Comparison of ENCODE assay signal across 13 cellular contexts in the genomic region with DNA sequence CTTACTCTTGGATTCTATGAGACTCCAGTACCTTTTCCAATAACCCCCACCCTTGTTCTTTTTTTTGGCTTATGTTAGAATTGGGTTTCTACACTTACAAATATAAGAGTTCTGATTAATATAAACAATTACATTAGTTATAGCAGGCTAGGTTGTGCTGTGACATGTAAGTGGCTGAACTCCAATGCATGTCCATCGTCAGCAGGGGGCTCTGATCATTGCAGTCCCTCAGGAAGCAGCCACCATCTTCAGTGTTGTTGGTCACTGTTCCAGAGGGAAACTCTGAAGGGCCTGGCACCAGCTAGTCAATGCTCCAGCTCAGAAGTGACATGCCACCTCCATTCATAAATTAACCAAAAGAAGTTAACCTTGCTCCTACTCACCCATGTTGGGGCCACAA. TPM values are rescaled to one million over a fixed set of nuclear protein-coding genes. Genes with fewer than 3 reads are reported as not detected.
DNase-seq lines count a peak whose midpoint lies in the region; ATAC-seq and TF ChIP-seq lines count a peak whose summit lies in the region.
"Had no signal": no experiment of that assay in that cellular context is flagged by ENCODE, and none has a peak within 500 bp of the region (broad histone marks: within the 10 kb centered on the region; RNA-seq: fewer than 3 reads in every experiment).

No MANE protein-coding gene starts in this region.

- H3K4me1 Mint-ChIP-seq in Caco-2 (ENCODE audit: low read depth, unreplicated experiment) = peaks cover 15% of the 10 kb centered on the region

- in situ Hi-C loops in GM13977 (cut with MboI; ENCODE audit: low pct_unique_long_range_greater_than_20kb, low sequenced_read_pairs, unreplicated experiment) = no loop called here
- in situ Hi-C loops in SK-MEL-5 (cut with HindIII; ENCODE audit: low pct_unique_long_range_greater_than_20kb, low sequenced_read_pairs) = no loop called here
- in situ Hi-C loops in G401 (cut with HindIII; ENCODE audit: low sequenced_read_pairs) = no loop called here

- ATAC-seq in left colon (peak; percentile 42), HG02938 (IDR thresholded peaks at IDR 0.05; ENCODE audit: unreplicated experiment) (no peak)

- intact Hi-C loops in Caco-2 (cut with micrococcal nuclease; ENCODE audit: unreplicated experiment) = loop anchor here (1.0 kb wide), 2 partner anchors 35 to 82 kb away; no protein-coding TSS in a partner anchor
- intact Hi-C loops in left colon (cut with DNase I, micrococcal nuclease) = no loop called here

- H3K36me3 Mint-ChIP-seq in Caco-2 (ENCODE audit: insufficient read depth, unreplicated experiment) = peaks cover 3% of the 10 kb centered on the region
- H3K36me3 Mint-ChIP-seq: naive B cell had no signal

- DNase-seq in Caco-2 = peak in 1 of 2 experiments; percentile 66
- DNase-seq in GM13977 (ENCODE audit: low spot score) = no peak
- DNase-seq in SK-MEL-5 (ENCODE audit: low read depth, low spot score) = peak; percentile 73
- no peak for DNase-seq in left colon
- DNase-seq in NCI-H524 (lab: John Stamatoyannopoulos, UW) = no peak
- DNase-seq in G401 (ENCODE audit: low spot score) = no peak
- no peak for DNase-seq in hippocampal formation (lab: John Stamatoyannopoulos, UW)
- DNase-seq: naive B cell; stimulated activated CD4-positive, alpha-beta T cell treated with anti-CD3 and anti-CD28 coated beads, Interleukin-15, amount 100 ng/mL, for 24 hours had no signal

- no peak overlapping the region for H3K4me3 Mint-ChIP-seq in Caco-2 (ENCODE audit: unreplicated experiment)
- H3K4me3 Mint-ChIP-seq: dendritic cell treated with granulocyte-macrophage colony-stimulating factor and Interleukin-4, amounts not matched to agents 40 ng/mL and 50 ng/mL, for 4 days; stimulated activated naive CD8-positive, alpha-beta T cell treated with anti-CD3 and anti-CD28 coated beads, Interleukin-15, Interleukin-2, amounts not matched to agents 100 ng/mL and 50 ng/mL, for 24 hours had no signal

- BruUV-seq in Caco-2 (replicated peaks; lab: Mats Ljungman, UMichigan) = no TSS peak

- no peaks in the 10 kb centered on the region for H3K27me3 Mint-ChIP-seq in Caco-2 (ENCODE audit: insufficient read depth, unreplicated experiment)
- H3K27me3 Mint-ChIP-seq: naive B cell; stimulated activated naive CD8-positive, alpha-beta T cell treated with anti-CD3 and anti-CD28 coated beads, Interleukin-15, Interleukin-2, amounts not matched to agents 100 ng/mL and 50 ng/mL, for 24 hours had no signal

- peak; percentile 64 to 78 for TF ChIP-seq CTCF in Caco-2 (IDR thresholded peaks at IDR 0.05; ENCODE audit: insufficient read depth in 1 of 2, low read depth in 1 of 2, low read length in 1 of 2, severe bottlenecking in 1 of 2, unreplicated experiment in 1 of 2)
- TF ChIP-seq CTCF in GM13977 (IDR thresholded peaks at IDR 0.05; ENCODE audit: extremely low read depth, insufficient read depth, missing control alignments) = peak; percentile 13

- POLR2A ChIA-PET in Caco-2 (lab: Charles Lee) = interaction anchor here (0.6 kb wide), 1 partner anchor 74 kb away, joined by 4 read pairs; no protein-coding TSS in a partner anchor

- H3K4me1 ChIP-seq in Caco-2 = peaks cover 7% of the 10 kb centered on the region

- no peak overlapping the region for H3K27ac Mint-ChIP-seq in Caco-2 (ENCODE audit: unreplicated experiment)
- H3K27ac Mint-ChIP-seq: dendritic cell treated with granulocyte-macrophage colony-stimulating factor and Interleukin-4, amounts not matched to agents 40 ng/mL and 50 ng/mL, for 4 days; stimulated activated naive CD8-positive, alpha-beta T cell treated with anti-CD3 and anti-CD28 coated beads, Interleukin-15, Interleukin-2, amounts not matched to agents 100 ng/mL and 50 ng/mL, for 24 hours had no signal

- no peaks in the 10 kb centered on the region for H3K27me3 ChIP-seq in Caco-2 (replicated peaks; ENCODE audit: control insufficient read depth, insufficient read depth, low read length)

- H3K9me3 Mint-ChIP-seq in Caco-2 (ENCODE audit: unreplicated experiment) = no peaks in the 10 kb centered on the region
- H3K9me3 Mint-ChIP-seq: dendritic cell treated with granulocyte-macrophage colony-stimulating factor and Interleukin-4, amounts not matched to agents 40 ng/mL and 50 ng/mL, for 4 days; stimulated activated naive CD8-positive, alpha-beta T cell treated with anti-CD3 and anti-CD28 coated beads, Interleukin-15, Interleukin-2, amounts not matched to agents 100 ng/mL and 50 ng/mL, for 24 hours had no signal

- no peaks in the 10 kb centered on the region for H3K36me3 ChIP-seq in Caco-2 (ENCODE audit: control insufficient read depth, insufficient read depth, low read length)

- CTCF ChIA-PET in Caco-2 (lab: Charles Lee) = interaction anchor here (0.5 to 1.9 kb wide), 6 partner anchors 35 to 90 kb away, joined by 3 to 16 read pairs (median 4); no protein-coding TSS in a partner anchor

- no peak overlapping the region for H3K4me3 ChIP-seq in Caco-2 (ENCODE audit: low read depth, low read length)

- H3K9me3 ChIP-seq in Caco-2 = no peaks in the 10 kb centered on the region

RNA-seq across cellular contexts. Expression of a gene that starts 5.6 kb away (rescaled TPM):
- total RNA-seq in Caco-2 (2022) (10.5 and 14.4 TPM in 2 replicates), left colon (1 to 10 TPM; 2.5 to 3.4 TPM)
- 9.0 and 9.3 TPM in 2 replicates for total RNA-seq in SK-MEL-5 (2014; rRNA removed; shearing (Covaris generic))
- 7.6 and 10.1 TPM in 2 replicates for polyA plus RNA-seq in SK-MEL-5 (2015; cell fraction: cytosol; rRNA removed)
- 10.1 and 12.3 TPM in 2 replicates for polyA plus RNA-seq in SK-MEL-5 (2015; cell fraction: nucleus; rRNA removed)
- 9.4 and 26.9 TPM in 2 replicates for total RNA-seq in G401 (2014; rRNA removed; shearing (Covaris generic))

RNA-seq across cellular contexts. Expression of a gene that starts 20.5 kb away (rescaled TPM):
- total RNA-seq in Caco-2 (2022) = 48.1 and 58.2 TPM in 2 replicates
- not detected in 2 replicates for total RNA-seq in SK-MEL-5 (2014; rRNA removed; shearing (Covaris generic))
- not detected in 2 replicates for polyA plus RNA-seq in SK-MEL-5 (2015; cell fraction: cytosol; rRNA removed)
- not detected in 2 replicates for polyA plus RNA-seq in SK-MEL-5 (2015; cell fraction: nucleus; rRNA removed)
- total RNA-seq in left colon = 10 to 100 TPM; 18.8 to 37.7 TPM
- total RNA-seq in G401 (2014; rRNA removed; shearing (Covaris generic)) = not detected in 2 replicates
- total RNA-seq: NCI-H460 had no signal

Comparison
In these comparisons a context has a peak if more than half of its experiments do, and no peak if none do; other contexts are left out.
1. RNA of a gene that starts 20.5 kb away (total RNA-seq): 48.1 to 58.2 TPM in Caco-2 and 18.8 to 37.7 TPM in left colon; not detected in SK-MEL-5 and not detected in G401; every median in the first group is over 10 times any median in the second.